14 cellular contexts compared by ENCODE assay signal in the genomic region with DNA sequence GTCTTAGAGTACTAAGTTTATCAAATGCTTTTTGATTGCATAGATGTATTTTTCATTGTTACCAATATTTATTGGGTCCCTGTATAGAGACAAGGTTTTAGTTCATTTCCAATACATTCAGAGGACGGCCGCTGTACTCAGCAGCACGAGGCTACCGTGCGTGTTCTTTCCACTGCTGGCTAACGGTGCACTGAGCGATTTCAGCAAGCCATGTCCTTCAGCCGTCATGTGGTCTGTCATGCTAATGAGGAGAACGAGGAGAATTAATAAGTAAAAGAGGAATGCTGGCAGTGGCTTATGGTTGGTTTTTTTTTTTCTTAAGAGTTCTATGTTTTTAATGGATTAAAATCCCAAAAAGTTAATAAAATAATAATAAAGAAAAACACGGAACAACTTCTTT.
DNase-seq lines count a peak whose midpoint lies in the region; ATAC-seq, FAIRE-seq and TF ChIP-seq lines count a peak whose summit lies in the region.
"Had no signal": no experiment of that assay in that cellular context is flagged by ENCODE, and none has a peak within 500 bp of the region (broad histone marks: within the 10 kb centered on the region; RNA-seq: fewer than 3 reads in every experiment).

No MANE protein-coding gene starts in this region.

- H3K36me3 ChIP-seq in Karpas-422 (ENCODE audit: insufficient read depth, low read length) = no peaks in the 10 kb centered on the region
- H3K36me3 ChIP-seq in testis (ENCODE audit: low read depth, missing control alignments) = no peaks in the 10 kb centered on the region
- no peaks in the 10 kb centered on the region for H3K36me3 ChIP-seq in esophagus muscularis mucosa
- H3K36me3 ChIP-seq in mucosa of descending colon (ENCODE audit: low read depth) = no peaks in the 10 kb centered on the region
- H3K36me3 ChIP-seq: SJSA1 had no signal

- no peaks in the 10 kb centered on the region for H3K27me3 ChIP-seq in Karpas-422 (ENCODE audit: low read length)
- no peaks in the 10 kb centered on the region for H3K27me3 ChIP-seq in testis
- H3K27me3 ChIP-seq in esophagus muscularis mucosa = no peaks in the 10 kb centered on the region
- H3K27me3 ChIP-seq: SJSA1 had no signal

- no peaks in the 10 kb centered on the region for H3K9me2 ChIP-seq in Karpas-422 (replicated peaks; ENCODE audit: insufficient read depth, low read length)

- H3K79me2 ChIP-seq in Karpas-422 (ENCODE audit: low read length) = peaks cover 99% of the 10 kb centered on the region

- TF ChIP-seq POLR2A in testis (IDR thresholded peaks at IDR 0.05) (no peak), esophagus muscularis mucosa (IDR thresholded peaks at IDR 0.05; ENCODE audit: low read depth) (no peak)

- no peak for TF ChIP-seq CTCF in epithelial cell of proximal tubule (conservative IDR thresholded peaks at IDR 0.05; ENCODE audit: low read depth, low read length)
- TF ChIP-seq CTCF in testis (IDR thresholded peaks at IDR 0.05) = no peak
- TF ChIP-seq CTCF in esophagus muscularis mucosa (IDR thresholded peaks at IDR 0.05) = no peak
- TF ChIP-seq CTCF in mucosa of descending colon (IDR thresholded peaks at IDR 0.05) = no peak

- no peak overlapping the region for H2AFZ ChIP-seq in Karpas-422 (ENCODE audit: low read length)

- peaks cover 39% of the 10 kb centered on the region for H3K4me1 ChIP-seq in Karpas-422 (ENCODE audit: low read length)
- peaks cover 5% of the 10 kb centered on the region for H3K4me1 ChIP-seq in testis
- peaks cover 19 to 39% (median 32%) of the 10 kb centered on the region in 4 donors for H3K4me1 ChIP-seq in esophagus muscularis mucosa
- H3K4me1 ChIP-seq in mucosa of descending colon (ENCODE audit: low read depth) = peaks cover 12% of the 10 kb centered on the region

- H3K9me3 ChIP-seq in Karpas-422 (ENCODE audit: low read length) (no peaks in the 10 kb centered on the region), testis (no peaks in the 10 kb centered on the region), esophagus muscularis mucosa (no peaks in the 10 kb centered on the region), mucosa of descending colon (no peaks in the 10 kb centered on the region)

- WGBS in testis, 2 donors = 75 to 79% methylated on average over 10 of the region's 10 CpGs
- 96% methylated on average over 10 of the region's 10 CpGs for whole genome bisulfite sequencing in esophagus muscularis mucosa

- ATAC-seq in mucosa of descending colon = no peak
- ATAC-seq: K562, Panc1 had no signal

- FAIRE-seq in GM19239 (lab: Jason Lieb, UNC) = no peak
- FAIRE-seq: H1, K562 had no signal

- 0 out of 2 replicates have a peak overlapping the region, but pooled peaks have one; percentile 3 for H3K27ac ChIP-seq in Karpas-422 (ENCODE audit: low read length)
- no peak overlapping the region for H3K27ac ChIP-seq in testis
- H3K27ac ChIP-seq in esophagus muscularis mucosa (replicated peaks in 1 of 4) = no peak overlapping the region
- H3K27ac ChIP-seq: C4-2B, SJSA1 had no signal

- H3K4me2 ChIP-seq in Karpas-422 (ENCODE audit: low read depth, low read length, poor library complexity, severe bottlenecking) = no peak overlapping the region

- H3K9ac ChIP-seq in Karpas-422 (ENCODE audit: low read length) = no peak overlapping the region

- no peak for TF ChIP-seq EP300 in esophagus muscularis mucosa (IDR thresholded peaks at IDR 0.05)

- no peak overlapping the region for H3K4me3 ChIP-seq in Karpas-422 (ENCODE audit: low read length)
- H3K4me3 ChIP-seq in epithelial cell of proximal tubule (ENCODE audit: low read depth, low read length) = peak overlapping the region; percentile 15
- H3K4me3 ChIP-seq in testis = no peak overlapping the region
- no peak overlapping the region for H3K4me3 ChIP-seq in esophagus muscularis mucosa
- H3K4me3 ChIP-seq in mucosa of descending colon = no peak overlapping the region
- H3K4me3 ChIP-seq: K562, SJSA1 had no signal

- DNase-seq in Karpas-422 = no peak
- DNase-seq in epithelial cell of proximal tubule (ENCODE audit: low read depth) = peak; percentile 77
- DNase-seq in kidney tubule cell (ENCODE audit: low spot score) = peak; percentile 75
- peak; percentile 33 for DNase-seq in testis
- no peak for DNase-seq in GM19239 (ENCODE audit: insufficient read length, low spot score)
- no peak for DNase-seq in esophagus muscularis mucosa (ENCODE audit: extremely low spot score)
- no peak for DNase-seq in mucosa of descending colon
- DNase-seq: NCI-H1694, NCI-H2081 treated with DMSO at 0.1 percent for 48 hours had no signal

- intact Hi-C loops in testis (cut with DNase I; ENCODE audit: low total_unique reads) = loop anchor here (10.0 kb wide), 2 partner anchors 154 to 244 kb away; no protein-coding TSS in a partner anchor
- intact Hi-C loops in esophagus muscularis mucosa (cut with DNase I) = no loop called here
- intact Hi-C loops in mucosa of descending colon (cut with DNase I, micrococcal nuclease) = loop anchor here in 1 of 2 donors (10.0 kb wide), 1 partner anchor 154 kb away; no protein-coding TSS in a partner anchor

- no peaks in the 10 kb centered on the region for H4K20me1 ChIP-seq in Karpas-422 (ENCODE audit: insufficient read depth, low read depth, low read length)

Comparison
In these comparisons a context has a peak if more than half of its experiments do, and no peak if none do; other contexts are left out.
1. DNase-seq: peak in epithelial cell of proximal tubule (single experiment), kidney tubule cell (single experiment) and testis (single experiment); none in Karpas-422 (single experiment), GM19239 (single experiment), esophagus muscularis mucosa (single experiment) and mucosa of descending colon (0 of 3).